16 cellular contexts compared by ENCODE assay signal in genomic region chr17:55691666-55692065, GRCh38. TPM values are rescaled to one million over a fixed set of nuclear protein-coding genes. Genes with fewer than 3 reads are reported as not detected.
"Had no signal": no experiment of that assay in that cellular context is flagged by ENCODE, and none has a peak within 500 bp of the region (broad histone marks: within the 10 kb centered on the region; RNA-seq: fewer than 3 reads in every experiment).

No MANE protein-coding gene starts in this region.

- ATAC-seq: left lung; lower lobe of right lung; natural killer cell treated with Interleukin-12 subunit alpha and Interleukin-12 subunit beta and Interleukin-15 and Interleukin-18, amount 100 ng/mL, for 72 hours; right lobe of liver; stimulated activated naive B cell treated with anti-CD40 and anti-IgM and Interleukin-4, amounts not matched to agents 10 μg/mL and 1 μg/mL and 100 μg/mL, for 72 hours had no signal

- H3K4me3 ChIP-seq: coronary artery, left lung, lower lobe of right lung, right lobe of liver, thyroid gland had no signal

- H3K9me3 ChIP-seq: lower lobe of right lung, right lobe of liver, thyroid gland had no signal

- H3K4me1 ChIP-seq: parathyroid adenoma, thyroid gland had no signal

- H3K27me3 ChIP-seq: left lung, right lobe of liver, thyroid gland had no signal

- H3K27ac ChIP-seq: coronary artery, left lung, lower lobe of right lung, parathyroid adenoma, right lobe of liver, thyroid gland had no signal

- H3K36me3 ChIP-seq: left lung, lower lobe of right lung, right lobe of liver, thyroid gland had no signal

- DNase-seq: effector CD4-positive, alpha-beta T cell; head of caudate nucleus; kidney; left lung; lower lobe of right lung; naive B cell; right lobe of liver; small intestine; stimulated activated CD4-positive, alpha-beta T cell treated with anti-CD3 and anti-CD28 coated beads, Interleukin-15, amount 100 ng/mL, for 24 hours; stimulated activated CD4-positive, alpha-beta T cell treated with anti-CD3 and anti-CD28 coated beads, Interleukin-2, amount 100 ng/mL, for 48 hours; stimulated activated naive B cell treated with anti-CD40 and anti-IgM and Interleukin-4, amounts not matched to agents 10 μg/mL and 1 μg/mL and 100 μg/mL, for 72 hours; thyroid gland had no signal

- H2AFZ ChIP-seq: parathyroid adenoma had no signal

- H3K9ac ChIP-seq: parathyroid adenoma had no signal

RNA-seq across cellular contexts. Expression of gene TMEM100, which starts 31.0 kb away (rescaled TPM):
- total RNA-seq: mononuclear cell; natural killer cell treated with Interleukin-12 subunit alpha and Interleukin-12 subunit beta and Interleukin-15 and Interleukin-18, amount 100 ng/mL, for 72 hours had no signal
